ENCODE assay signal across 1 cellular context in genomic region chr12:131434208-131435125, GRCh38.
TF ChIP-seq lines count a peak whose summit lies in the region.

No MANE protein-coding gene starts in this region.

TF ChIP-seq in K562, 482 proteins besides CTCF, POLR2A, EP300 and RAD21 (continues in another document):
- TF ChIP-seq SMAD4 (CRISPR knock-in tag; conservative IDR thresholded peaks at IDR 0.05), result no peak
- peak; percentile 39; the same call in 1 of the 2 replicates for TF ChIP-seq MAX (CRISPR knock-in tag; IDR thresholded peaks at IDR 0.05)
- TF ChIP-seq TAF7 (tag; IDR thresholded peaks at IDR 0.05), result no peak
- TF ChIP-seq ZNF780A (CRISPR knock-in tag; IDR thresholded peaks at IDR 0.05), result no peak
- TF ChIP-seq ZNF583 (CRISPR knock-in tag; IDR thresholded peaks at IDR 0.05), result no peak
- no peak for TF ChIP-seq ZNF175 (CRISPR knock-in tag; IDR thresholded peaks at IDR 0.05; ENCODE audit: low read depth)
- TF ChIP-seq CEBPG (CRISPR knock-in tag; IDR thresholded peaks at IDR 0.05), result no peak; the same call in 1 of the 2 replicates
- TF ChIP-seq CEBPG (tag; conservative IDR thresholded peaks at IDR 0.05 in 1 of 2, IDR thresholded peaks at IDR 0.05 in 1 of 2), result no peak
- no peak for TF ChIP-seq CREB5 (CRISPR knock-in tag; IDR thresholded peaks at IDR 0.05)
- no peak for TF ChIP-seq ATF4 (CRISPR knock-in tag; IDR thresholded peaks at IDR 0.05)
- no peak for TF ChIP-seq FIP1L1 (IDR thresholded peaks at IDR 0.05; ENCODE audit: low read depth, low read length, poor library complexity, severe bottlenecking)
- no peak for TF ChIP-seq ZHX1 (conservative IDR thresholded peaks at IDR 0.05; ENCODE audit: low read length)
- no peak for TF ChIP-seq LARP7 (IDR thresholded peaks at IDR 0.05)
- TF ChIP-seq ELK1 (CRISPR knock-in tag; IDR thresholded peaks at IDR 0.05), result no peak
- TF ChIP-seq XRCC5 (IDR thresholded peaks at IDR 0.05; ENCODE audit: low read depth, low read length), result no peak
- TF ChIP-seq NKRF (IDR thresholded peaks at IDR 0.05; ENCODE audit: borderline replicate concordance), result peak; percentile 21; the same call in 1 of the 2 replicates
- no peak for TF ChIP-seq EZH2 (IDR thresholded peaks at IDR 0.05; ENCODE audit: borderline replicate concordance, low read depth, low read length)
- TF ChIP-seq CHD4 (IDR thresholded peaks at IDR 0.05; ENCODE audit: insufficient read depth, insufficient replicate concordance, low read depth, low read length, poor library complexity, severe bottlenecking), result no peak
- no peak for TF ChIP-seq TCF15 (CRISPR knock-in tag; IDR thresholded peaks at IDR 0.05)
- no peak for TF ChIP-seq ZBTB2 (IDR thresholded peaks at IDR 0.05)
- peak; percentile 49 for TF ChIP-seq MEIS2 (IDR thresholded peaks at IDR 0.05; ENCODE audit: partially characterized antibody)
- TF ChIP-seq SAFB (IDR thresholded peaks at IDR 0.05; ENCODE audit: borderline replicate concordance, low read depth, low read length), result no peak
- TF ChIP-seq PRMT5 (CRISPR knock-in tag; IDR thresholded peaks at IDR 0.05), result no peak
- no peak for TF ChIP-seq DLX4 (CRISPR knock-in tag; IDR thresholded peaks at IDR 0.05)
- no peak for TF ChIP-seq MIER1 (IDR thresholded peaks at IDR 0.05; ENCODE audit: low read depth)
- no peak for TF ChIP-seq HMGN3 (IDR thresholded peaks at IDR 0.05; ENCODE audit: borderline replicate concordance, extremely low read depth, insufficient read length, low read depth, low read length)
- TF ChIP-seq ZNF398 (CRISPR knock-in tag; IDR thresholded peaks at IDR 0.05), result no peak
- peak; percentile 47; the same call in 1 of the 2 replicates for TF ChIP-seq POLR2AphosphoS5 (IDR thresholded peaks at IDR 0.05; ENCODE audit: control insufficient read depth, insufficient read depth, low read depth, low read length)
- no peak for TF ChIP-seq TRIM25 (IDR thresholded peaks at IDR 0.05; ENCODE audit: borderline replicate concordance)
- no peak for TF ChIP-seq ZNF217 (CRISPR knock-in tag; IDR thresholded peaks at IDR 0.05)
- no peak for TF ChIP-seq STAT5B (CRISPR knock-in tag; IDR thresholded peaks at IDR 0.05)
- TF ChIP-seq NCOR1 (IDR thresholded peaks at IDR 0.05), result peak; percentile 68
- no peak for TF ChIP-seq MAFK (IDR thresholded peaks at IDR 0.05; ENCODE audit: low read length)
- no peak for TF ChIP-seq MCM3 (IDR thresholded peaks at IDR 0.05)
- TF ChIP-seq TCF3 (CRISPR knock-in tag; IDR thresholded peaks at IDR 0.05), result peak; percentile 90
